In the genomic region with DNA sequence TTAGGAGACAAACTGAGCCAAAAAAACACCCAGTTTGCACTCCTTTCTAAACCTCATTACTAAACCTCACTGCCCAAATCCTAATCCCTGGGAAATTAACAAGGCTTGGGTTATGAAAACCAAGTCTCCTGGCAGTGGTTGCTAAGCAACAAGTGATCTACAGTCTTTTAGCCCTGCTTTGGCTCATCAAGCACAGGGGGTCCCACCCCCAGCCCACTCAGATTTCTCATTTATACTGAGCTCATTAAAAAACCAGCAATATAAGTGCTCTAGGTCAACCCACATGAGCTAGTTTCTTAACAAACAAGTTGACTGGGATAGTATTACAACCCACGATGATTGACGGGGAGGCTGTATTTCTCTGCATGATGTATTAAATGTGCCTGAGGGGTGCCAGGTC, we compare ENCODE assay signal across 16 cellular contexts. TPM values are rescaled to one million over a fixed set of nuclear protein-coding genes. Genes with fewer than 3 reads are reported as not detected.
DNase-seq lines count a peak whose midpoint lies in the region; TF ChIP-seq lines count a peak whose summit lies in the region.
"Had no signal": no experiment of that assay in that cellular context is flagged by ENCODE, and none has a peak within 500 bp of the region (broad histone marks: within the 10 kb centered on the region; RNA-seq: fewer than 3 reads in every experiment).

No MANE protein-coding gene starts in this region.

- H3K4me3 ChIP-seq in ectodermal cell (ENCODE audit: insufficient read depth, low read depth, low read length) (no peak overlapping the region), uterus (no peak overlapping the region), BE2C (ENCODE audit: low read depth, low read length) (no peak overlapping the region)
- H3K4me3 ChIP-seq: BLaER1 had no signal

- intact Hi-C loops in uterus (cut with DNase I; ENCODE audit: low total_unique reads): no loop called here

- peaks cover 48% of the 10 kb centered on the region for H3K4me1 Mint-ChIP-seq in nephron progenitor cell
- H3K4me1 Mint-ChIP-seq: CD8-positive, alpha-beta memory T cell had no signal

- H3K27ac ChIP-seq in ectodermal cell (ENCODE audit: insufficient read depth, low read depth, low read length, poor library complexity, severe bottlenecking) (peak overlapping the region; percentile 8), uterus (no peak overlapping the region)
- H3K27ac ChIP-seq: 22Rv1, BLaER1 had no signal

- H3K9me3 Mint-ChIP-seq in nephron progenitor cell: peaks cover 7% of the 10 kb centered on the region
- H3K9me3 Mint-ChIP-seq: CD8-positive, alpha-beta memory T cell had no signal

- no peak for TF ChIP-seq CTCF in nephron progenitor cell (IDR thresholded peaks at IDR 0.05)
- no peak for TF ChIP-seq CTCF in uterus (IDR thresholded peaks at IDR 0.05)
- no peak for TF ChIP-seq CTCF in BE2C (IDR thresholded peaks at IDR 0.05; ENCODE audit: low read depth, low read length)

- TF ChIP-seq POLR2A in uterus (IDR thresholded peaks at IDR 0.05): no peak

- H3K36me3 ChIP-seq in ectodermal cell (ENCODE audit: control insufficient read depth, insufficient read depth, low read length) (no peaks in the 10 kb centered on the region), uterus (no peaks in the 10 kb centered on the region), BE2C (no peaks in the 10 kb centered on the region)
- H3K36me3 ChIP-seq: BLaER1 had no signal

- DNase-seq in NCI-H748 (lab: John Stamatoyannopoulos, UW; ENCODE audit: unreplicated experiment) (peak; percentile 16), NCI-H748 treated with DMSO at 0.1 percent for 48 hours (lab: John Stamatoyannopoulos, UW) (no peak), nephron progenitor cell (peak; percentile 23), uterus (no peak), NCI-H1105 treated with DMSO at 0.1 percent for 48 hours (lab: John Stamatoyannopoulos, UW) (no peak), BE2C (no peak)
- DNase-seq in stimulated activated CD4-positive, alpha-beta T cell treated with anti-CD3 and anti-CD28 coated beads, Interleukin-2, amount 100 ng/mL, for 48 hours: no peak
- DNase-seq: Caco-2; CD8-positive, alpha-beta memory T cell; DMS53; GF-D8; HCEC 1CT had no signal

- 87 to 89% methylated on average over 2 of the region's 2 CpGs for WGBS in ectodermal cell, 2 experiments

- H3K27me3 ChIP-seq in ectodermal cell (ENCODE audit: control insufficient read depth, insufficient read depth, low read length, poor library complexity, severe bottlenecking) (no peaks in the 10 kb centered on the region), uterus (no peaks in the 10 kb centered on the region), BE2C (no peaks in the 10 kb centered on the region)
- H3K27me3 ChIP-seq: BLaER1 had no signal

- H3K9me3 ChIP-seq in ectodermal cell (ENCODE audit: control insufficient read depth, low read length): no peaks in the 10 kb centered on the region
- H3K9me3 ChIP-seq in uterus: no peaks in the 10 kb centered on the region
- no peaks in the 10 kb centered on the region for H3K9me3 ChIP-seq in BE2C
- H3K9me3 ChIP-seq: BLaER1, Caco-2 had no signal

- no peak overlapping the region for H3K4me3 Mint-ChIP-seq in nephron progenitor cell
- H3K4me3 Mint-ChIP-seq: CD8-positive, alpha-beta memory T cell had no signal

- H3K4me1 ChIP-seq in ectodermal cell (ENCODE audit: control insufficient read depth, insufficient read depth, low read length) (peaks cover 13% of the 10 kb centered on the region), uterus (no peaks in the 10 kb centered on the region), BE2C (no peaks in the 10 kb centered on the region)
- H3K4me1 ChIP-seq: BLaER1, Caco-2 had no signal

- no peaks in the 10 kb centered on the region for H3K36me3 Mint-ChIP-seq in nephron progenitor cell (ENCODE audit: low read depth)
- H3K36me3 Mint-ChIP-seq: CD8-positive, alpha-beta memory T cell had no signal

- H3K27me3 Mint-ChIP-seq in nephron progenitor cell (ENCODE audit: low read depth, poor library complexity): no peaks in the 10 kb centered on the region

- H3K27ac Mint-ChIP-seq in nephron progenitor cell: peak overlapping the region; percentile 73
- H3K27ac Mint-ChIP-seq: CD8-positive, alpha-beta memory T cell had no signal

RNA-seq across cellular contexts. Expression of a gene that starts 18.4 kb away (rescaled TPM):
- 7.8 TPM for polyA plus RNA-seq in ectodermal cell (2013, experiment 1 of 4)
- 5.1 TPM for polyA plus RNA-seq in ectodermal cell (2013, experiment 2 of 4)
- 8.2 TPM for polyA plus RNA-seq in ectodermal cell (2013, experiment 3 of 4)
- polyA plus RNA-seq in ectodermal cell (2013, experiment 4 of 4): 10.8 TPM
- total RNA-seq in uterus: 10 to 100 TPM in 1 of 4 donors, 1 to 10 TPM in 3; 1.9 to 24.7 (median 4.9) TPM
- polyA plus RNA-seq in BE2C (2012; ENCODE audit: insufficient read depth, insufficient read length, low read depth): 0.14 TPM
- total RNA-seq: Caco-2; CD8-positive, alpha-beta memory T cell; HepG2 had no signal
- polyA plus RNA-seq: CD8-positive, alpha-beta memory T cell; HepG2 had no signal

Comparison
In these comparisons a context has a peak if more than half of its experiments do, and no peak if none do; other contexts are left out.
1. DNase-seq: peak in NCI-H748 (single experiment) and nephron progenitor cell (single experiment); none in NCI-H748 treated with DMSO at 0.1 percent for 48 hours (single experiment), uterus (0 of 2), stimulated activated CD4-positive, alpha-beta T cell treated with anti-CD3 and anti-CD28 coated beads, Interleukin-2, amount 100 ng/mL, for 48 hours (0 of 2), NCI-H1105 treated with DMSO at 0.1 percent for 48 hours (single experiment) and BE2C (single experiment).